In genomic region chr16:11067697-11068141, GRCh38 we compare ENCODE assay signal across 1 cellular context.
TF ChIP-seq lines count a peak whose summit lies in the region.

No MANE protein-coding gene starts in this region.

TF ChIP-seq in liver, 16 proteins besides CTCF, POLR2A, EP300 and RAD21 (continued from another document):
- TF ChIP-seq, protein P1, sequence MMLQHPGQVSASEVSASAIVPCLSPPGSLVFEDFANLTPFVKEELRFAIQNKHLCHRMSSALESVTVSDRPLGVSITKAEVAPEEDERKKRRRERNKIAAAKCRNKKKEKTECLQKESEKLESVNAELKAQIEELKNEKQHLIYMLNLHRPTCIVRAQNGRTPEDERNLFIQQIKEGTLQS (IDR thresholded peaks at IDR 0.05), result no peak
- TF ChIP-seq, protein P2, sequence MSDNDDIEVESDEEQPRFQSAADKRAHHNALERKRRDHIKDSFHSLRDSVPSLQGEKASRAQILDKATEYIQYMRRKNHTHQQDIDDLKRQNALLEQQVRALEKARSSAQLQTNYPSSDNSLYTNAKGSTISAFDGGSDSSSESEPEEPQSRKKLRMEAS (IDR thresholded peaks at IDR 0.05), result peak; percentile 92
- TF ChIP-seq TAF1 (conservative IDR thresholded peaks at IDR 0.05) (no peak), FOXA2 (IDR thresholded peaks at IDR 0.05) (peak; percentile 55), GABPA (IDR thresholded peaks at IDR 0.05 in 1 of 2, conservative IDR thresholded peaks at IDR 0.05 in 1 of 2) (peak in 1 of 2 donors; percentile 19), SP1 (IDR thresholded peaks at IDR 0.05) (peak; percentile 81), HNF4A (conservative IDR thresholded peaks at IDR 0.05) (peak; percentile 76 to 79), YY1 (IDR thresholded peaks at IDR 0.05) (peak; percentile 82), FOXA1 (IDR thresholded peaks at IDR 0.05) (peak; percentile 56), RXRA (IDR thresholded peaks at IDR 0.05) (peak; percentile 66 to 84), EGR1 (IDR thresholded peaks at IDR 0.05; ENCODE audit: low read depth in 2 of 2) (peak in 1 of 2 donors; percentile 60), NR2F2 (IDR thresholded peaks at IDR 0.05) (no peak), REST (IDR thresholded peaks at IDR 0.05) (peak; percentile 81), HNF4G (IDR thresholded peaks at IDR 0.05) (peak; percentile 19), JUND (IDR thresholded peaks at IDR 0.05) (peak in 1 of 2 donors; percentile 56)
